In genomic region chr16:28597692-28598261, GRCh38 we compare ENCODE assay signal across 12 cellular contexts. TPM values are rescaled to one million over a fixed set of nuclear protein-coding genes. Genes with fewer than 3 reads are reported as not detected.
DNase-seq lines count a peak whose midpoint lies in the region; ATAC-seq and TF ChIP-seq lines count a peak whose summit lies in the region.
"Had no signal": no experiment of that assay in that cellular context is flagged by ENCODE, and none has a peak within 500 bp of the region (broad histone marks: within the 10 kb centered on the region; RNA-seq: fewer than 3 reads in every experiment).

No MANE protein-coding gene starts in this region.

- no peak for ATAC-seq in GM18861 (IDR thresholded peaks at IDR 0.05; ENCODE audit: unreplicated experiment)

- H3K4me3 ChIP-seq in spleen = no peak overlapping the region
- H3K4me3 ChIP-seq: ovary had no signal

- 68 to 75% (median 74%) methylated on average over 8 to 9 of the region's 9 CpGs for WGBS in spleen, 5 donors

- peaks cover 0 to 15% (median 4%) of the 10 kb centered on the region in 6 donors for H3K4me1 ChIP-seq in spleen

- DNase-seq in NCI-H345 (lab: John Stamatoyannopoulos, UW) (peak; percentile 4), NCI-H345 treated with DMSO at 0.1 percent for 48 hours (lab: John Stamatoyannopoulos, UW; ENCODE audit: unreplicated experiment) (no peak), NCI-H510A (lab: John Stamatoyannopoulos, UW) (peak; percentile 87), ecto neural progenitor cell (ENCODE audit: low spot score) (peak; percentile 57), spleen (peak; percentile 73), activated T-cell treated with anti-CD3 and anti-CD28 coated beads for 4 hours (no peak)
- DNase-seq in central memory CD4-positive, alpha-beta T cell = no peak
- DNase-seq: ovary had no signal

- TF ChIP-seq CTCF in spleen (IDR thresholded peaks at IDR 0.05 in 8 of 11, conservative IDR thresholded peaks at IDR 0.05 in 3 of 11) = no peak

- H3K27ac ChIP-seq in spleen = peak overlapping the region in 4 of 8 donors; percentile 39 to 59 (median 50)
- H3K27ac ChIP-seq: ovary had no signal

- no peak for TF ChIP-seq POLR2A in spleen (IDR thresholded peaks at IDR 0.05)

- intact Hi-C loops in spleen (cut with DNase I; ENCODE audit: low total_unique reads) = no loop called here

- peaks cover 0 to 5% (median 0%) of the 10 kb centered on the region in 6 donors for H3K36me3 ChIP-seq in spleen
- H3K36me3 ChIP-seq: ovary had no signal

- peaks cover 0 to 4% (median 0%) of the 10 kb centered on the region in 7 donors for H3K27me3 ChIP-seq in spleen (replicated peaks in 1 of 7)
- H3K27me3 ChIP-seq: ovary had no signal

- H3K9me3 ChIP-seq in spleen = no peaks in the 10 kb centered on the region
- H3K9me3 ChIP-seq: ovary had no signal

RNA-seq across cellular contexts. Expression of gene SULT1A2, which starts 0.9 kb away (rescaled TPM):
- total RNA-seq in spleen = 1 to 10 TPM; 2.0 to 9.4 (median 5.5) TPM
- 1 to 10 TPM; 1.3 to 3.9 (median 1.7) TPM for polyA plus RNA-seq in spleen

RNA-seq across cellular contexts. Expression of gene SULT1A1, which starts 12.1 kb away (rescaled TPM):
- total RNA-seq in spleen = 100 to 1,000 TPM in 4 of 7 donors, 10 to 100 TPM in 3; 35.2 to 184 (median 124) TPM
- polyA plus RNA-seq in spleen = 10 to 100 TPM; 42.5 to 56.6 (median 49.0) TPM

RNA-seq across cellular contexts. Expression of gene NPIPB8, which starts 40.1 kb away (rescaled TPM):
- 1 to 10 TPM in 3 of 7 donors, under 1 TPM in 3, not detected in 1; 0.32 to 2.4 (median 0.82) TPM for total RNA-seq in spleen
- polyA plus RNA-seq in spleen = not detected
- total RNA-seq: kidney epithelial cell, MCF 10A had no signal
- polyA plus RNA-seq: ovary, urinary bladder had no signal

RNA-seq across cellular contexts. Expression of gene SGF29, which starts 44.1 kb away (rescaled TPM):
- 10 to 100 TPM; 22.9 to 35.1 (median 26.7) TPM for total RNA-seq in spleen
- 10 to 100 TPM; 27.2 to 31.7 (median 27.8) TPM for polyA plus RNA-seq in spleen

RNA-seq across cellular contexts. Expression of gene NUPR1, which starts 59.0 kb away (rescaled TPM):
- 10 to 100 TPM in 5 of 7 donors, 1 to 10 TPM in 2; 2.7 to 29.8 (median 16.1) TPM for total RNA-seq in spleen
- 10 to 100 TPM; 16.4 to 53.7 (median 28.4) TPM for polyA plus RNA-seq in spleen

Comparison
In these comparisons a context has a peak if more than half of its experiments do, and no peak if none do; other contexts are left out.
1. DNase-seq: peak in NCI-H345 (single experiment), NCI-H510A (single experiment), ecto neural progenitor cell (single experiment) and spleen (single experiment); none in NCI-H345 treated with DMSO at 0.1 percent for 48 hours (single experiment), activated T-cell treated with anti-CD3 and anti-CD28 coated beads for 4 hours (single experiment) and central memory CD4-positive, alpha-beta T cell (single experiment).